In genomic region chr9:3337515-3337914, GRCh38 we compare ENCODE assay signal across 13 cellular contexts.
DNase-seq lines count a peak whose midpoint lies in the region; ATAC-seq lines count a peak whose summit lies in the region.
"Had no signal": no experiment of that assay in that cellular context is flagged by ENCODE, and none has a peak within 500 bp of the region (broad histone marks: within the 10 kb centered on the region; RNA-seq: fewer than 3 reads in every experiment).

No MANE protein-coding gene starts in this region.

- peak; percentile 2 to 24 for DNase-seq in activated CD4-positive, alpha-beta T cell treated with anti-CD3 and anti-CD28 coated beads, Interleukin-2, amount 50 U/mL, for 48 hours
- no peak for DNase-seq in activated CD4-positive, alpha-beta T cell treated with anti-CD3 and anti-CD28 coated beads, Interleukin-2, amount 10 ng/mL, durations not matched to agents 7 days and 5 days
- DNase-seq in astrocyte of the hippocampus (ENCODE audit: low read depth, low spot score), result peak; percentile 75
- DNase-seq in left ventricle myocardium superior, result peak; percentile 30
- peak; percentile 61 for DNase-seq in stromal cell of bone marrow (ENCODE audit: low read depth)
- no peak for DNase-seq in NCI-H1436 treated with DMSO at 0.1 percent for 48 hours (lab: John Stamatoyannopoulos, UW)
- no peak for DNase-seq in NCI-H1694 (lab: John Stamatoyannopoulos, UW)
- DNase-seq: activated CD4-positive, CD25-positive, alpha-beta regulatory T cell treated with anti-CD3 and anti-CD28 coated beads, Interleukin-2, amount 50 U/mL, for 72 hours; glutamatergic neuron; NCI-H510A; uterus had no signal

- ATAC-seq in left ventricle myocardium superior, result peak; percentile 89
- no peak for ATAC-seq in HG03095 (IDR thresholded peaks at IDR 0.05; ENCODE audit: unreplicated experiment)

- H3K9me3 Mint-ChIP-seq in activated CD4-positive, alpha-beta T cell treated with anti-CD3 and anti-CD28 coated beads, Interleukin-2, amount 10 ng/mL, durations not matched to agents 7 days and 5 days, result no peaks in the 10 kb centered on the region

- no peak overlapping the region for H3K27ac Mint-ChIP-seq in activated CD4-positive, alpha-beta T cell treated with anti-CD3 and anti-CD28 coated beads, Interleukin-2, amount 10 ng/mL, durations not matched to agents 7 days and 5 days
- H3K27ac Mint-ChIP-seq: B cell had no signal

- no peaks in the 10 kb centered on the region for H3K36me3 Mint-ChIP-seq in activated CD4-positive, alpha-beta T cell treated with anti-CD3 and anti-CD28 coated beads, Interleukin-2, amount 10 ng/mL, durations not matched to agents 7 days and 5 days (ENCODE audit: low read depth)

- H3K27me3 Mint-ChIP-seq in activated CD4-positive, alpha-beta T cell treated with anti-CD3 and anti-CD28 coated beads, Interleukin-2, amount 10 ng/mL, durations not matched to agents 7 days and 5 days, result no peaks in the 10 kb centered on the region
- H3K27me3 Mint-ChIP-seq: B cell had no signal

- POLR2A ChIA-PET in activated CD4-positive, alpha-beta T cell treated with anti-CD3 and anti-CD28 coated beads, Interleukin-2, amount 10 ng/mL, durations not matched to agents 7 days and 5 days (lab: Charles Lee), result no interaction called here

- no peak overlapping the region for H3K4me3 Mint-ChIP-seq in activated CD4-positive, alpha-beta T cell treated with anti-CD3 and anti-CD28 coated beads, Interleukin-2, amount 10 ng/mL, durations not matched to agents 7 days and 5 days
- H3K4me3 Mint-ChIP-seq: B cell had no signal

- CTCF ChIA-PET in activated CD4-positive, alpha-beta T cell treated with anti-CD3 and anti-CD28 coated beads, Interleukin-2, amount 10 ng/mL, durations not matched to agents 7 days and 5 days (lab: Charles Lee), result no interaction called here

- peaks cover 8% of the 10 kb centered on the region for H3K4me1 Mint-ChIP-seq in activated CD4-positive, alpha-beta T cell treated with anti-CD3 and anti-CD28 coated beads, Interleukin-2, amount 10 ng/mL, durations not matched to agents 7 days and 5 days
- H3K4me1 Mint-ChIP-seq: B cell had no signal

- intact Hi-C loops in left ventricle myocardium superior (cut with micrococcal nuclease), result no loop called here

Comparison
In these comparisons a context has a peak if more than half of its experiments do, and no peak if none do; other contexts are left out.
1. DNase-seq: peak in activated CD4-positive, alpha-beta T cell treated with anti-CD3 and anti-CD28 coated beads, Interleukin-2, amount 50 U/mL, for 48 hours (2 of 2), astrocyte of the hippocampus (single experiment), left ventricle myocardium superior (single experiment) and stromal cell of bone marrow (single experiment); none in activated CD4-positive, alpha-beta T cell treated with anti-CD3 and anti-CD28 coated beads, Interleukin-2, amount 10 ng/mL, durations not matched to agents 7 days and 5 days (single experiment), NCI-H1436 treated with DMSO at 0.1 percent for 48 hours (single experiment) and NCI-H1694 (single experiment).